Comparison of ENCODE assay signal across 18 cellular contexts in genomic region chr17:70013911-70014310, GRCh38.
DNase-seq lines count a peak whose midpoint lies in the region; ATAC-seq and TF ChIP-seq lines count a peak whose summit lies in the region.
"Had no signal": no experiment of that assay in that cellular context is flagged by ENCODE, and none has a peak within 500 bp of the region (broad histone marks: within the 10 kb centered on the region; RNA-seq: fewer than 3 reads in every experiment).

No MANE protein-coding gene starts in this region.

- H3K79me2 ChIP-seq in OCI-LY3 (ENCODE audit: low read length): no peaks in the 10 kb centered on the region

- H3K27ac ChIP-seq in OCI-LY3 (ENCODE audit: low read length): peak overlapping the region; percentile 98; the same call in 1 of the 2 replicates

- H3K4me1 ChIP-seq in OCI-LY3 (ENCODE audit: low read length): peaks cover 48% of the 10 kb centered on the region
- H3K4me1 ChIP-seq: BE2C had no signal

- ATAC-seq in GM19395 (IDR thresholded peaks at IDR 0.05; ENCODE audit: unreplicated experiment): no peak
- no peak for ATAC-seq in activated T-cell treated with anti-CD3 and anti-CD28 coated beads, Interleukin-2, amount 50 U/mL, for 4 hours
- ATAC-seq: GM12878 had no signal

- H4K20me1 ChIP-seq in OCI-LY3 (ENCODE audit: insufficient read depth, low read length): no peaks in the 10 kb centered on the region

- H3K36me3 ChIP-seq in OCI-LY3 (replicated peaks; ENCODE audit: low read depth, low read length): peaks cover 24% of the 10 kb centered on the region
- H3K36me3 ChIP-seq: BE2C had no signal

- no peaks in the 10 kb centered on the region for H3K27me3 Mint-ChIP-seq in chondrocyte (ENCODE audit: low read depth)
- H3K27me3 Mint-ChIP-seq in activated T-cell treated with anti-CD3 and anti-CD28 coated beads, Interleukin-2, amount 50 U/mL, for 4 hours (ENCODE audit: low read depth): no peaks in the 10 kb centered on the region
- H3K27me3 Mint-ChIP-seq: CD4-positive, CD25-positive, alpha-beta regulatory T cell had no signal

- H3K4me1 Mint-ChIP-seq in chondrocyte (ENCODE audit: low read depth): peaks cover 3% of the 10 kb centered on the region
- no peaks in the 10 kb centered on the region for H3K4me1 Mint-ChIP-seq in activated T-cell treated with anti-CD3 and anti-CD28 coated beads, Interleukin-2, amount 50 U/mL, for 4 hours (ENCODE audit: low read depth)
- H3K4me1 Mint-ChIP-seq: CD4-positive, CD25-positive, alpha-beta regulatory T cell; CD8-positive, alpha-beta memory T cell had no signal

- no peak overlapping the region for H3K4me3 ChIP-seq in OCI-LY3 (ENCODE audit: low read length)
- H3K4me3 ChIP-seq: GM12878 had no signal

- H3K9me3 ChIP-seq in OCI-LY3 (ENCODE audit: insufficient read depth, low read length): peaks cover 8% of the 10 kb centered on the region; the same call in 1 of the 2 replicates
- H3K9me3 ChIP-seq: BE2C had no signal

- no peak overlapping the region for H3K4me2 ChIP-seq in OCI-LY3 (ENCODE audit: low read length)

- H3K9me3 Mint-ChIP-seq in chondrocyte (ENCODE audit: low read depth): no peaks in the 10 kb centered on the region
- no peaks in the 10 kb centered on the region for H3K9me3 Mint-ChIP-seq in activated T-cell treated with anti-CD3 and anti-CD28 coated beads, Interleukin-2, amount 50 U/mL, for 4 hours
- H3K9me3 Mint-ChIP-seq: H9 had no signal

- peak overlapping the region; percentile 51 for H3K27ac Mint-ChIP-seq in chondrocyte (ENCODE audit: unreplicated experiment)
- H3K27ac Mint-ChIP-seq: CD4-positive, CD25-positive, alpha-beta regulatory T cell; CD8-positive, alpha-beta memory T cell; H9 had no signal

- no peak for TF ChIP-seq CTCF in OCI-LY3 (IDR thresholded peaks at IDR 0.05; ENCODE audit: low read depth, low read length)
- TF ChIP-seq CTCF in chondrocyte (IDR thresholded peaks at IDR 0.05): no peak

- no peaks in the 10 kb centered on the region for H3K27me3 ChIP-seq in OCI-LY3 (ENCODE audit: low read depth, low read length)
- H3K27me3 ChIP-seq: BE2C had no signal

- no peaks in the 10 kb centered on the region for H3K36me3 Mint-ChIP-seq in chondrocyte (ENCODE audit: low read depth)
- H3K36me3 Mint-ChIP-seq in activated T-cell treated with anti-CD3 and anti-CD28 coated beads, Interleukin-2, amount 50 U/mL, for 4 hours (ENCODE audit: insufficient read depth): no peaks in the 10 kb centered on the region
- H3K36me3 Mint-ChIP-seq: CD4-positive, CD25-positive, alpha-beta regulatory T cell; CD8-positive, alpha-beta memory T cell had no signal

- no peak overlapping the region for H3K9ac ChIP-seq in OCI-LY3 (ENCODE audit: low read length)

- H2AFZ ChIP-seq in OCI-LY3 (ENCODE audit: low read depth, low read length): no peak overlapping the region

- no peak overlapping the region for H3K4me3 Mint-ChIP-seq in chondrocyte (ENCODE audit: unreplicated experiment)
- no peak overlapping the region for H3K4me3 Mint-ChIP-seq in activated T-cell treated with anti-CD3 and anti-CD28 coated beads, Interleukin-2, amount 50 U/mL, for 4 hours
- H3K4me3 Mint-ChIP-seq: CD4-positive, CD25-positive, alpha-beta regulatory T cell; CD8-positive, alpha-beta memory T cell; H9 had no signal

- no peak for DNase-seq in chondrocyte (ENCODE audit: low spot score)
- DNase-seq in foreskin melanocyte: peak; percentile 28
- peak; percentile 65 for DNase-seq in stromal cell of bone marrow (ENCODE audit: low read depth)
- no peak for DNase-seq in retina
- DNase-seq in activated T-cell treated with anti-CD3 and anti-CD28 coated beads, Interleukin-2, amount 50 U/mL, for 4 hours: no peak
- DNase-seq: BE2C; C1 segment of cervical spinal cord; CD4-positive, CD25-positive, alpha-beta regulatory T cell; CD8-positive, alpha-beta memory T cell; COR-L47; DMS 273 treated with DMSO at 0.1 percent for 48 hours; DMS53; DND-41; EL; H9 had no signal

Comparison
In these comparisons a context has a peak if more than half of its experiments do, and no peak if none do; other contexts are left out.
1. DNase-seq: peak in foreskin melanocyte (single experiment) and stromal cell of bone marrow (single experiment); none in chondrocyte (single experiment), retina (single experiment) and activated T-cell treated with anti-CD3 and anti-CD28 coated beads, Interleukin-2, amount 50 U/mL, for 4 hours (single experiment).